In genomic region chr9:136544549-136545064, GRCh38 we compare ENCODE assay signal across 1 cellular context.
TF ChIP-seq lines count a peak whose summit lies in the region.

No MANE protein-coding gene starts in this region.

TF ChIP-seq in GM12878, 131 proteins besides CTCF, POLR2A, EP300 and RAD21 (continued from another document and continues in another):
- TF ChIP-seq ZBTB11 (CRISPR knock-in tag; IDR thresholded peaks at IDR 0.05), result no peak
- TF ChIP-seq ESRRA (IDR thresholded peaks at IDR 0.05; ENCODE audit: low read length), result no peak
- no peak for TF ChIP-seq PAX5 (IDR thresholded peaks at IDR 0.05; ENCODE audit: borderline replicate concordance, low read depth, low read length)
- TF ChIP-seq SPI1 (IDR thresholded peaks at IDR 0.05; ENCODE audit: borderline replicate concordance, insufficient read depth, low read depth, low read length), result no peak
- TF ChIP-seq ETV6 (conservative IDR thresholded peaks at IDR 0.05 in 1 of 2, IDR thresholded peaks at IDR 0.05 in 1 of 2; ENCODE audit: borderline replicate concordance in 1 of 2, low read depth in 1 of 2), result no peak
- no peak for TF ChIP-seq IRF4 (IDR thresholded peaks at IDR 0.05; ENCODE audit: low read depth, low read length)
- no peak for TF ChIP-seq MYB (IDR thresholded peaks at IDR 0.05; ENCODE audit: borderline replicate concordance, low read depth, low read length)
- TF ChIP-seq ZNF274 (IDR thresholded peaks at IDR 0.05; ENCODE audit: insufficient read depth, insufficient read length), result no peak
- TF ChIP-seq ZZZ3 (IDR thresholded peaks at IDR 0.05; ENCODE audit: control insufficient read depth, insufficient read length, low read depth), result no peak
- peak in 1 of 2 experiments; percentile 15; a peak in 1 of 4 replicates for TF ChIP-seq BHLHE40 (IDR thresholded peaks at IDR 0.05; ENCODE audit: borderline replicate concordance in 1 of 2, low read depth in 2 of 2, low read length in 1 of 2)
- TF ChIP-seq EZH2 (IDR thresholded peaks at IDR 0.05; ENCODE audit: borderline replicate concordance, control insufficient read depth, low read depth, low read length), result no peak
- no peak for TF ChIP-seq ELK1 (IDR thresholded peaks at IDR 0.05; ENCODE audit: low read depth, low read length)
- TF ChIP-seq CHD4 (IDR thresholded peaks at IDR 0.05), result no peak
- no peak for TF ChIP-seq BCL11A (IDR thresholded peaks at IDR 0.05; ENCODE audit: low read depth, low read length)
- TF ChIP-seq BACH1 (IDR thresholded peaks at IDR 0.05; ENCODE audit: borderline replicate concordance), result peak; percentile 17; the same call in 1 of the 2 replicates
- TF ChIP-seq RELA (IDR thresholded peaks at IDR 0.05; ENCODE audit: borderline replicate concordance, partially characterized antibody), result no peak
- TF ChIP-seq NFYA (IDR thresholded peaks at IDR 0.05; ENCODE audit: borderline replicate concordance, low read depth, low read length), result no peak
- TF ChIP-seq RCOR1 (conservative IDR thresholded peaks at IDR 0.05; ENCODE audit: low read depth, low read length), result no peak
- no peak for TF ChIP-seq EGR1 (IDR thresholded peaks at IDR 0.05; ENCODE audit: borderline replicate concordance in 1 of 2, low read depth in 2 of 2, low read length in 2 of 2)
- TF ChIP-seq TARDBP (IDR thresholded peaks at IDR 0.05; ENCODE audit: borderline replicate concordance), result no peak
- TF ChIP-seq IKZF2 (IDR thresholded peaks at IDR 0.05), result 0 out of 4 replicates have a peak, but pooled peaks of 1 of the 2 experiments have one; percentile 12
- no peak for TF ChIP-seq NFXL1 (IDR thresholded peaks at IDR 0.05; ENCODE audit: borderline replicate concordance)
- TF ChIP-seq TBL1XR1 (IDR thresholded peaks at IDR 0.05; ENCODE audit: low read depth, low read length), result no peak
- TF ChIP-seq CBX5 (IDR thresholded peaks at IDR 0.05; ENCODE audit: low read depth), result no peak
- TF ChIP-seq YY1 (IDR thresholded peaks at IDR 0.05; ENCODE audit: low read depth, low read length), result no peak
- TF ChIP-seq YBX1 (IDR thresholded peaks at IDR 0.05), result no peak
- TF ChIP-seq FOS (IDR thresholded peaks at IDR 0.05; ENCODE audit: borderline replicate concordance, extremely low read depth, insufficient read length), result no peak
- no peak for TF ChIP-seq BCLAF1 (IDR thresholded peaks at IDR 0.05)
- no peak for TF ChIP-seq HDAC6 (IDR thresholded peaks at IDR 0.05; ENCODE audit: unreplicated experiment)
- TF ChIP-seq SIN3A (IDR thresholded peaks at IDR 0.05; ENCODE audit: low read depth, low read length), result no peak
- TF ChIP-seq RB1 (IDR thresholded peaks at IDR 0.05; ENCODE audit: borderline replicate concordance), result peak; percentile 59; the same call in 1 of the 2 replicates
- no peak for TF ChIP-seq RBBP5 (conservative IDR thresholded peaks at IDR 0.05)
- no peak for TF ChIP-seq SMAD5 (IDR thresholded peaks at IDR 0.05; ENCODE audit: low read depth)
- no peak for TF ChIP-seq TAF1 (IDR thresholded peaks at IDR 0.05; ENCODE audit: borderline replicate concordance, low read depth, low read length)
- TF ChIP-seq CREM (IDR thresholded peaks at IDR 0.05; ENCODE audit: low read depth), result 0 out of 2 replicates have a peak, but pooled peaks have one; percentile 6
- TF ChIP-seq CBFB (IDR thresholded peaks at IDR 0.05; ENCODE audit: low read depth), result 0 out of 2 replicates have a peak, but pooled peaks have one; percentile 3
- TF ChIP-seq NBN (IDR thresholded peaks at IDR 0.05), result 0 out of 2 replicates have a peak, but pooled peaks have one; percentile 60
- no peak for TF ChIP-seq NFIC (IDR thresholded peaks at IDR 0.05; ENCODE audit: low read depth, low read length)
- no peak for TF ChIP-seq ZNF384 (IDR thresholded peaks at IDR 0.05; ENCODE audit: borderline replicate concordance, low read depth, low read length)
- no peak for TF ChIP-seq STAT3 (IDR thresholded peaks at IDR 0.05; ENCODE audit: low read depth, low read length)
- TF ChIP-seq RELB (IDR thresholded peaks at IDR 0.05; ENCODE audit: low read depth), result no peak
- TF ChIP-seq ZNF622 (IDR thresholded peaks at IDR 0.05), result no peak
- no peak for TF ChIP-seq PML (IDR thresholded peaks at IDR 0.05; ENCODE audit: low read length)
- TF ChIP-seq FOXK2 (IDR thresholded peaks at IDR 0.05), result no peak
- TF ChIP-seq PAX8 (IDR thresholded peaks at IDR 0.05), result no peak
- TF ChIP-seq MTA3 (IDR thresholded peaks at IDR 0.05; ENCODE audit: borderline replicate concordance, low read length), result no peak
- TF ChIP-seq MAX (IDR thresholded peaks at IDR 0.05; ENCODE audit: low read depth, low read length), result no peak
- TF ChIP-seq MEF2B (IDR thresholded peaks at IDR 0.05; ENCODE audit: partially characterized antibody, poor library complexity, severe bottlenecking), result peak; percentile 90
- no peak for TF ChIP-seq TCF3 (IDR thresholded peaks at IDR 0.05; ENCODE audit: borderline replicate concordance, insufficient read depth, low read depth, low read length)
- TF ChIP-seq NR2C1 (IDR thresholded peaks at IDR 0.05), result no peak
- no peak for TF ChIP-seq REST (IDR thresholded peaks at IDR 0.05; ENCODE audit: low read depth, low read length)
- TF ChIP-seq SRF (IDR thresholded peaks at IDR 0.05; ENCODE audit: low read depth in 2 of 2, low read length in 2 of 2), result no peak
- TF ChIP-seq GATAD2B (conservative IDR thresholded peaks at IDR 0.05; ENCODE audit: low read depth), result peak; percentile 55
- no peak for TF ChIP-seq SIX5 (IDR thresholded peaks at IDR 0.05; ENCODE audit: low read depth, low read length, severe bottlenecking)
- no peak for TF ChIP-seq TCF7 (IDR thresholded peaks at IDR 0.05; ENCODE audit: borderline replicate concordance)
- no peak for TF ChIP-seq HSF1 (IDR thresholded peaks at IDR 0.05; ENCODE audit: low read depth, low read length)
- TF ChIP-seq FOXM1 (IDR thresholded peaks at IDR 0.05; ENCODE audit: low read depth, low read length), result no peak
- TF ChIP-seq TCF12 (IDR thresholded peaks at IDR 0.05; ENCODE audit: low read depth, low read length), result peak; percentile 69; the same call in 1 of the 2 replicates
- TF ChIP-seq CHD1 (IDR thresholded peaks at IDR 0.05; ENCODE audit: low read depth, low read length), result no peak
